Comparison of ENCODE assay signal across 8 cellular contexts in the genomic region with DNA sequence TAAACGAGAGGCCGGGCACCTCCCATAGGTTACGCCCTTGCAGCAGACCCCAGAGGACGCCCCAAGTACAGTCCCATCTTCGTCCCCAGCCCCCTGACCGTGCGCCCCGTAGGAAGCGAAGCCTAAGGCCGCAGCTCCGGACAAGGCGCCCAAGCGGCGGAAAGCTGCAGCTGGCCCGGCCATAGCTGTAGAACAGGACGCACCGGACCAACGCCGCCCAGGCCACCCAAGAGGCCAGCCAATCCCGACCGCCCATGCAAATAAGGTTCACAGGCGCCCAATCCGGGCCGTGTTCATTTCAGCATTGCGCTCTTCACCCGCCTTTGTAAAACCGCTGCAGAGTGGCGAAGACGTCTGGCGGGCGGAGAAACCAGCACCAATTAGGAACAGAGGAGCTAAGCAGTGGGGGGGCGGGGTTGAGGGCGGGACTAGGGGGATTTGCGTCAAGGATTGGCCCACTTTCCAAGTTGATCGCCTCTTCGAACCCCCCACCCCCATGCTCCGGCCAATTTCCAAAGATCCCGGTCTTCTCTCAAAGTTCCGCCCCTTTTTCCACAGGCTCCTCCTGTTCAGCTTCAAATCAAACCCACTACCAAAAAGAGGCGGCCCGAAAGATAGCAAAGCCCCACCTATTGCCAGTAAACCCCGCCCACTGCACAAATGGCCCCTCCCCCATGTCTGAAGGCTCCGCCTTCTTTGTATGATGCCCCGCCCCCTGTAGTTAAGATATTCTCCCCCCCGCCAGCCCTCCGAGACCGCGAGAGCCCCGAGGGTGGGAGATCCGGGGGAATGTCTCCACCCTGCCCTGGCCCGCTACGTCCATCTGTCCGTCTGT. TPM values are rescaled to one million over a fixed set of nuclear protein-coding genes. Genes with fewer than 3 reads are reported as not detected.
DNase-seq lines count a peak whose midpoint lies in the region; ATAC-seq and TF ChIP-seq lines count a peak whose summit lies in the region.

Gene TMEM256 (minus strand): TSS at position 196 of the 835 bp plus-strand sequence. CDS start 13 bp downstream, at position 183.

- H3K4me3 Mint-ChIP-seq in endothelial cell (ENCODE audit: unreplicated experiment): peak within 1 kb of the TSS; percentile 92
- peak within 1 kb of the TSS; percentile 87 for H3K4me3 Mint-ChIP-seq in mesothelial cell of epicardium

- peaks cover 24% of the 10 kb centered on the region for H3K4me1 Mint-ChIP-seq in endothelial cell (ENCODE audit: unreplicated experiment)
- peaks cover 23% of the 10 kb centered on the region for H3K4me1 Mint-ChIP-seq in mesothelial cell of epicardium

- peaks cover 9% of the 10 kb centered on the region for H3K36me3 ChIP-seq in HUES64 (ENCODE audit: insufficient read depth, low read length)
- no peaks in the 10 kb centered on the region for H3K36me3 ChIP-seq in OCI-LY3 (replicated peaks; ENCODE audit: low read depth, low read length)

- H3K27ac ChIP-seq in HUES64 (ENCODE audit: low read depth, low read length): peak within 1 kb of the TSS; percentile 96
- peak within 1 kb of the TSS; percentile 63 for H3K27ac ChIP-seq in OCI-LY3 (ENCODE audit: low read length)

- H3K27me3 ChIP-seq in HUES64 (ENCODE audit: insufficient read depth, low read length) (no peaks in the 10 kb centered on the region), OCI-LY3 (ENCODE audit: low read depth, low read length) (peaks cover 5% of the 10 kb centered on the region; the same call in 1 of the 2 replicates)

- H3K27ac Mint-ChIP-seq in endothelial cell (ENCODE audit: unreplicated experiment): peak within 1 kb of the TSS; percentile 80
- H3K27ac Mint-ChIP-seq in mesothelial cell of epicardium: peak within 1 kb of the TSS; percentile 91

- H4K20me1 ChIP-seq in OCI-LY3 (ENCODE audit: insufficient read depth, low read length): no peaks in the 10 kb centered on the region

- peak within 1 kb of the TSS; percentile 69; the same call in 1 of the 2 replicates for H2AFZ ChIP-seq in OCI-LY3 (ENCODE audit: low read depth, low read length)

- H3K4me1 ChIP-seq in HUES64 (ENCODE audit: insufficient read depth, low read length) (peaks cover 11% of the 10 kb centered on the region), OCI-LY3 (ENCODE audit: low read length) (peaks cover 10% of the 10 kb centered on the region)

- TF ChIP-seq CTCF in OCI-LY3 (IDR thresholded peaks at IDR 0.05; ENCODE audit: low read depth, low read length) (no peak), endothelial cell (IDR thresholded peaks at IDR 0.05; ENCODE audit: unreplicated experiment) (no peak), mesothelial cell of epicardium (IDR thresholded peaks at IDR 0.05; ENCODE audit: unreplicated experiment) (no peak)

- in situ Hi-C loops in Caki2 (cut with HindIII; ENCODE audit: low pct_unique_long_range_greater_than_20kb, low sequenced_read_pairs): no loop called here

- H3K4me2 ChIP-seq in OCI-LY3 (ENCODE audit: low read length): peak within 1 kb of the TSS; percentile 85

- peak; percentile 94 for ATAC-seq in GM21447 (IDR thresholded peaks at IDR 0.05; ENCODE audit: unreplicated experiment)

- H3K36me3 Mint-ChIP-seq in endothelial cell (ENCODE audit: low read depth, unreplicated experiment): peaks cover 3% of the 10 kb centered on the region
- H3K36me3 Mint-ChIP-seq in mesothelial cell of epicardium: peaks cover 8% of the 10 kb centered on the region

- under 1% methylated on average over 53 of the region's 53 CpGs for WGBS in HUES64

- peak; percentile 98 for DNase-seq in Caki2 (ENCODE audit: low read depth)
- DNase-seq in activated CD8-positive, alpha-beta memory T cell treated with anti-CD3 and anti-CD28 coated beads, Interleukin-2, amount 50 U/mL, for 48 hours: peak; percentile 95
- DNase-seq in endothelial cell (ENCODE audit: low spot score): peak; percentile 96
- DNase-seq in mesothelial cell of epicardium (ENCODE audit: low spot score in 2 of 2, unreplicated experiment in 2 of 2): peak; percentile 93 to 96
- peak; percentile 93 to 96 for DNase-seq in stimulated activated CD8-positive, alpha-beta memory T cell treated with anti-CD3 and anti-CD28 coated beads, Interleukin-15, amount 100 ng/mL, for 48 hours (ENCODE audit: low read depth in 2 of 2)

- H3K4me3 ChIP-seq in HUES64 (ENCODE audit: low read length) (peak within 1 kb of the TSS; percentile 97), OCI-LY3 (ENCODE audit: low read length) (peak within 1 kb of the TSS; percentile 83)

- H3K9ac ChIP-seq in HUES64 (ENCODE audit: low read depth, low read length) (peak within 1 kb of the TSS; percentile 85), OCI-LY3 (ENCODE audit: low read length) (peak within 1 kb of the TSS; percentile 68)

- H3K9me3 ChIP-seq in HUES64 (ENCODE audit: insufficient read depth, low read depth, low read length) (no peaks in the 10 kb centered on the region), OCI-LY3 (ENCODE audit: insufficient read depth, low read length) (no peaks in the 10 kb centered on the region)

- H3K27me3 Mint-ChIP-seq in endothelial cell (ENCODE audit: unreplicated experiment) (peaks cover 6% of the 10 kb centered on the region), mesothelial cell of epicardium (ENCODE audit: low read depth) (no peaks in the 10 kb centered on the region)

- H3K9me3 Mint-ChIP-seq in endothelial cell (ENCODE audit: unreplicated experiment) (no peaks in the 10 kb centered on the region), mesothelial cell of epicardium (no peaks in the 10 kb centered on the region)

- H3K79me2 ChIP-seq in OCI-LY3 (ENCODE audit: low read length): no peaks in the 10 kb centered on the region

RNA-seq across cellular contexts. Expression of gene TMEM256, which starts in this region (rescaled TPM):
- total RNA-seq in Caki2 (2014; rRNA removed; shearing (Covaris generic); ENCODE audit: low replicate concordance): 132 and 200 TPM in 2 replicates
- 103 TPM for polyA plus RNA-seq in HUES64 (2013, experiment 1 of 2)
- polyA plus RNA-seq in HUES64 (2013, experiment 2 of 2): 129 TPM
- total RNA-seq in endothelial cell (ENCODE audit: unreplicated experiment) (94.7 TPM), mesothelial cell of epicardium (65.7 to 78.3 TPM (median 69.4 TPM) in 3 replicates)

Comparison
In these comparisons a context has a peak if more than half of its experiments do, and no peak if none do; other contexts are left out.
1. Peak in every context shown above with its lines: DNase-seq, ATAC-seq, H3K4me3 ChIP-seq and H3K27ac ChIP-seq.